Comparison of ENCODE assay signal across 1 cellular context in the genomic region with DNA sequence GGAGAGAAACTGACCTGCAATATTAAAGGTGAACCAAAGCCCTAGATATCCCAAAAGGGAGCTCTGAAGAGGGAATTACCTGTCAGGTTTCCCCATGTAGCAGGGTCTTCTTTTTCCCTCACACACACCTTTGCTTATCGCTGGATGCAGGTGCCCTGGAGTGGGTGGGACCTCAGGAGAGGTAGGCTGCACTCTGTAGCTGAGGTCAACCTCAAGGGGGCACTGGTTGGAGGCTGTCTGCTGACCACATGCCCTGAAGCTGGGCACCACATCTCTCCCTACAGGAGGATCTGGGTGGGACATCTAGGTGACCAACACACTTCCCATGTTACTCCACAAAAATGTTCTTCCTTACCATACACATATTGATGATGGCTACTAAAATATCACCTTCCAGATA.
TF ChIP-seq lines count a peak whose summit lies in the region.

No MANE protein-coding gene starts in this region.

TF ChIP-seq in HepG2, 621 proteins besides CTCF, POLR2A, EP300 and RAD21 (continued from another document):
- TF ChIP-seq, protein P1, sequence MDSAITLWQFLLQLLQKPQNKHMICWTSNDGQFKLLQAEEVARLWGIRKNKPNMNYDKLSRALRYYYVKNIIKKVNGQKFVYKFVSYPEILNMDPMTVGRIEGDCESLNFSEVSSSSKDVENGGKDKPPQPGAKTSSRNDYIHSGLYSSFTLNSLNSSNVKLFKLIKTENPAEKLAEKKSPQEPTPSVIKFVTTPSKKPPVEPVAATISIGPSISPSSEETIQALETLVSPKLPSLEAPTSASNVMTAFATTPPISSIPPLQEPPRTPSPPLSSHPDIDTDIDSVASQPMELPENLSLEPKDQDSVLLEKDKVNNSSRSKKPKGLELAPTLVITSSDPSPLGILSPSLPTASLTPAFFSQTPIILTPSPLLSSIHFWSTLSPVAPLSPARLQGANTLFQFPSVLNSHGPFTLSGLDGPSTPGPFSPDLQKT (CRISPR knock-in tag; IDR thresholded peaks at IDR 0.05; ENCODE audit: borderline replicate concordance): no peak
- TF ChIP-seq TOPORS (CRISPR knock-in tag; IDR thresholded peaks at IDR 0.05) (no peak), ZBTB7B (CRISPR knock-in tag; IDR thresholded peaks at IDR 0.05) (no peak)
